Comparison of ENCODE assay signal across 1 cellular context in genomic region chr18:79531386-79531785, GRCh38.
TF ChIP-seq lines count a peak whose summit lies in the region.

No MANE protein-coding gene starts in this region.

TF ChIP-seq in WTC11, 78 proteins besides CTCF, POLR2A, EP300 and RAD21 (continued from another document):
- TF ChIP-seq HMGXB4 (CRISPR knock-in tag; IDR thresholded peaks at IDR 0.05) (no peak), KAT7 (CRISPR knock-in tag; IDR thresholded peaks at IDR 0.05; ENCODE audit: borderline replicate concordance) (no peak)
TF ChIP-seq in WTC11: peak in this region for 0.
